Comparison of ENCODE assay signal across 14 cellular contexts in genomic region chr13:63408227-63409202, GRCh38.
DNase-seq lines count a peak whose midpoint lies in the region; ATAC-seq and FAIRE-seq lines count a peak whose summit lies in the region.
"Had no signal": no experiment of that assay in that cellular context is flagged by ENCODE, and none has a peak within 500 bp of the region (broad histone marks: within the 10 kb centered on the region; RNA-seq: fewer than 3 reads in every experiment).

No MANE protein-coding gene starts in this region.

- intact Hi-C loops in activated T-helper 2 cell treated with anti-CD3 and anti-CD28 coated beads, Interferon-gamma antibody, Interleukin-2, Interleukin-4, amounts not matched to agents 10 μg/mL and 5 μg/mL and 100 μg/mL, durations not matched to agents 14 hours and 24 hours and 36 hours (cut with micrococcal nuclease): no loop called here

- peak overlapping the region; percentile 33 for H2AFZ ChIP-seq in neuron (ENCODE audit: low read depth, low read length)

- H3K27me3 Mint-ChIP-seq in activated T-helper 2 cell treated with anti-CD3 and anti-CD28 coated beads, Interferon-gamma antibody, Interleukin-2, Interleukin-4, amounts not matched to agents 10 μg/mL and 5 μg/mL and 100 μg/mL, durations not matched to agents 14 hours and 24 hours and 36 hours (ENCODE audit: low read depth): no peaks in the 10 kb centered on the region

- H3K36me3 Mint-ChIP-seq in activated T-helper 2 cell treated with anti-CD3 and anti-CD28 coated beads, Interferon-gamma antibody, Interleukin-2, Interleukin-4, amounts not matched to agents 10 μg/mL and 5 μg/mL and 100 μg/mL, durations not matched to agents 14 hours and 24 hours and 36 hours (ENCODE audit: low read depth): no peaks in the 10 kb centered on the region

- no peaks in the 10 kb centered on the region for H3K27me3 ChIP-seq in neuron (ENCODE audit: insufficient read depth, low read length)
- H3K27me3 ChIP-seq: BLaER1 had no signal

- H3K9me3 ChIP-seq in SK-N-MC (ENCODE audit: low read depth, low read length) (no peaks in the 10 kb centered on the region; the same call in 1 of the 2 replicates), neuron (ENCODE audit: low read length) (no peaks in the 10 kb centered on the region)
- H3K9me3 ChIP-seq: BLaER1 had no signal

- H3K4me1 Mint-ChIP-seq in activated T-helper 2 cell treated with anti-CD3 and anti-CD28 coated beads, Interferon-gamma antibody, Interleukin-2, Interleukin-4, amounts not matched to agents 10 μg/mL and 5 μg/mL and 100 μg/mL, durations not matched to agents 14 hours and 24 hours and 36 hours (ENCODE audit: low read depth): no peaks in the 10 kb centered on the region

- H3K4me1 ChIP-seq in neuron (ENCODE audit: insufficient read depth, low read length): peaks cover 6% of the 10 kb centered on the region
- H3K4me1 ChIP-seq: BLaER1 had no signal

- DNase-seq in SK-N-MC (ENCODE audit: low read depth, low spot score): no peak
- DNase-seq in fibroblast of gingiva (ENCODE audit: low read depth): peak; percentile 70
- no peak for DNase-seq in activated T-helper 2 cell treated with anti-CD3 and anti-CD28 coated beads, Interferon-gamma antibody, Interleukin-2, Interleukin-4, amounts not matched to agents 10 μg/mL and 5 μg/mL and 100 μg/mL, durations not matched to agents 14 hours and 24 hours and 36 hours (ENCODE audit: low spot score)
- DNase-seq: activated gamma-delta T cell, kidney glomerular epithelial cell had no signal

- H3K27ac ChIP-seq in SK-N-MC: peak overlapping the region; percentile 82
- H3K27ac ChIP-seq: BLaER1, HL-60 had no signal

- peak overlapping the region; percentile 14 for H3K9ac ChIP-seq in SK-N-MC (ENCODE audit: insufficient read length)
- H3K9ac ChIP-seq: BLaER1 had no signal

- no peak for ATAC-seq in GM18517 (IDR thresholded peaks at IDR 0.05; ENCODE audit: unreplicated experiment)
- ATAC-seq in GM18502 (IDR thresholded peaks at IDR 0.05; ENCODE audit: poor library complexity, unreplicated experiment): no peak
- ATAC-seq in GM18520 (IDR thresholded peaks at IDR 0.05; ENCODE audit: unreplicated experiment): no peak
- ATAC-seq: GM12878, HCT116 had no signal

- H3K36me3 ChIP-seq in SK-N-MC (ENCODE audit: insufficient read depth, low read length) (no peaks in the 10 kb centered on the region), neuron (ENCODE audit: insufficient read depth, low read length) (no peaks in the 10 kb centered on the region)
- H3K36me3 ChIP-seq: BLaER1 had no signal

- no peak overlapping the region for H3K27ac Mint-ChIP-seq in activated T-helper 2 cell treated with anti-CD3 and anti-CD28 coated beads, Interferon-gamma antibody, Interleukin-2, Interleukin-4, amounts not matched to agents 10 μg/mL and 5 μg/mL and 100 μg/mL, durations not matched to agents 14 hours and 24 hours and 36 hours

- FAIRE-seq in G401.6 (lab: Jason Lieb, UNC): peak; percentile 100
- FAIRE-seq: GM12878 had no signal

- H3K4me3 Mint-ChIP-seq in activated T-helper 2 cell treated with anti-CD3 and anti-CD28 coated beads, Interferon-gamma antibody, Interleukin-2, Interleukin-4, amounts not matched to agents 10 μg/mL and 5 μg/mL and 100 μg/mL, durations not matched to agents 14 hours and 24 hours and 36 hours (ENCODE audit: low read depth): no peak overlapping the region

- H3K4me3 ChIP-seq in SK-N-MC: peak overlapping the region; percentile 58
- H3K4me3 ChIP-seq in neuron (ENCODE audit: low read length): no peak overlapping the region
- H3K4me3 ChIP-seq: BLaER1, GM12878 had no signal

- peaks cover 39% of the 10 kb centered on the region for H3K9me3 Mint-ChIP-seq in activated T-helper 2 cell treated with anti-CD3 and anti-CD28 coated beads, Interferon-gamma antibody, Interleukin-2, Interleukin-4, amounts not matched to agents 10 μg/mL and 5 μg/mL and 100 μg/mL, durations not matched to agents 14 hours and 24 hours and 36 hours
